In the genomic region with DNA sequence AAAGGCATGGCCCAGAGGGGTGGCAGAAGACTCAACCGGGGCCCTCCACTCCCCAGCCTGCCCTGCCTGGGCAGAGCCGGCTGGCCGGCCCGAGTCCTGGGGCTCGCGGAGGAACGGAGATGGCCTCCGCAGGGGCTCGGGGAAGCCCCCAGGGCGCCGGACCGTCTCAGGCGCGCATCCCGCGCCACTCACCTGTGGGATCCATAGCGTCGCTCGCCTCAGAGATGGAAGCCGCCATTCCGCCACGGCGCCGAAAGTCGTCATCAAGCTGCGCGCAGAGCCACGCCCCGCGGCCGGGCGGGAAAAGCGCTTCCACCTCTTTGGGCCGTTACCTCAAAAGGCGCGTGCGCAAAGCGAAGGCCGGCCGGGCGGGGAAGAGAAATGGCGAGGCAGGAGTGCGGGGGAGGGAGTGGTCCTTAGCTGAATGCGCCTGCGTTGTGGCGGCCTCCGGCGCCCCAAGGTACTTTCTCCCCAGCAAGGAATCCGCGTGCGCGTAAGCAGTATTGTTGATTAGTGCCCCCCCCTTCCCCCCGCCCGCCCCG, we compare ENCODE assay signal across 8 cellular contexts. TPM values are rescaled to one million over a fixed set of nuclear protein-coding genes. Genes with fewer than 3 reads are reported as not detected.
DNase-seq lines count a peak whose midpoint lies in the region; ATAC-seq and TF ChIP-seq lines count a peak whose summit lies in the region.

SMPD4 (minus strand) TSS at position 265 of the 542 bp plus-strand sequence. CDS start 5,010 bp downstream, outside the sequence.

- peak within 1 kb of the TSS; percentile 81 for H3K27ac ChIP-seq in CD8-positive, alpha-beta T cell (ENCODE audit: low read depth, low read length)
- H3K27ac ChIP-seq in effector memory CD4-positive, alpha-beta T cell (ENCODE audit: insufficient read depth, low read length, poor library complexity, severe bottlenecking), result peak within 1 kb of the TSS; percentile 86

- ATAC-seq in CD8-positive, alpha-beta T cell, result peak; percentile 78

- H3K4me3 ChIP-seq in CD8-positive, alpha-beta T cell (ENCODE audit: low read depth, low read length), result peak within 1 kb of the TSS; percentile 63
- peak within 1 kb of the TSS; percentile 93 for H3K4me3 ChIP-seq in effector memory CD4-positive, alpha-beta T cell (ENCODE audit: insufficient read depth, low read depth, low read length, poor library complexity, severe bottlenecking)

- POLR2A ChIA-PET in CD8-positive, alpha-beta T cell (lab: Charles Lee), result interaction anchor here (0.6 to 3.1 kb wide), 6 partner anchors 11 to 1311 kb away, joined by 3 to 49 read pairs (median 4); partner anchors contain the start of gene IMP4
- POLR2A ChIA-PET in activated CD8-positive, alpha-beta memory T cell treated with anti-CD3 and anti-CD28 coated beads for 36 hours (lab: Charles Lee), result interaction anchor here (2.4 kb wide), 1 partner anchor 161 kb away, joined by 16 read pairs; the partner anchor contains the start of gene IMP4

- H3K27ac Mint-ChIP-seq in CD8-positive, alpha-beta T cell, result peak within 1 kb of the TSS; percentile 95

- no peak for TF ChIP-seq CTCF in CD8-positive, alpha-beta T cell (IDR thresholded peaks at IDR 0.05)
- TF ChIP-seq CTCF in GM20000 (IDR thresholded peaks at IDR 0.05; ENCODE audit: extremely low read depth, missing control alignments), result no peak

- peak within 1 kb of the TSS; percentile 92 for H3K4me3 Mint-ChIP-seq in CD8-positive, alpha-beta T cell

- no peaks in the 10 kb centered on the region for H3K36me3 ChIP-seq in CD8-positive, alpha-beta T cell (ENCODE audit: insufficient read depth, low read length)
- no peaks in the 10 kb centered on the region for H3K36me3 ChIP-seq in effector memory CD4-positive, alpha-beta T cell (ENCODE audit: control insufficient read depth, insufficient read depth, low read length)

- intact Hi-C loops in CD8-positive, alpha-beta T cell (cut with DNase I, micrococcal nuclease), result loop anchor here (1.0 to 5.0 kb wide), 6 partner anchors 161 to 926 kb away; partner anchors contain the start of genes GPR148 (in 2 of the 2), IMP4 (in 2 of the 2), FAM168B (in 1 of the 2) and PLEKHB2 (in 1 of the 2)

- no peaks in the 10 kb centered on the region for H3K27me3 ChIP-seq in CD8-positive, alpha-beta T cell (ENCODE audit: insufficient read depth, low read length)
- no peaks in the 10 kb centered on the region for H3K27me3 ChIP-seq in effector memory CD4-positive, alpha-beta T cell (replicated peaks; ENCODE audit: control insufficient read depth, insufficient read depth, low read length, poor library complexity, severe bottlenecking)

- H3K36me3 Mint-ChIP-seq in CD8-positive, alpha-beta T cell, result peaks cover 6% of the 10 kb centered on the region

- H3K9me3 ChIP-seq in CD8-positive, alpha-beta T cell (ENCODE audit: low read length), result no peaks in the 10 kb centered on the region
- no peaks in the 10 kb centered on the region for H3K9me3 ChIP-seq in effector memory CD4-positive, alpha-beta T cell (ENCODE audit: control insufficient read depth, low read length)

- peaks cover 22% of the 10 kb centered on the region for H3K4me1 ChIP-seq in CD8-positive, alpha-beta T cell (ENCODE audit: insufficient read depth, low read length)
- peaks cover 14% of the 10 kb centered on the region for H3K4me1 ChIP-seq in effector memory CD4-positive, alpha-beta T cell (ENCODE audit: control insufficient read depth, insufficient read depth, low read length, poor library complexity, severe bottlenecking)

- no peaks in the 10 kb centered on the region for H3K9me3 Mint-ChIP-seq in CD8-positive, alpha-beta T cell

- no peaks in the 10 kb centered on the region for H3K27me3 Mint-ChIP-seq in CD8-positive, alpha-beta T cell (ENCODE audit: low read depth)

- DNase-seq in CD8-positive, alpha-beta T cell, result peak; percentile 96 to 99 (median 98)
- DNase-seq in GM20000 (ENCODE audit: low spot score) (peak; percentile 93), HT-29 (ENCODE audit: low spot score) (peak; percentile 93), NOMO-1 (lab: John Stamatoyannopoulos, UW; ENCODE audit: unreplicated experiment in 2 of 2) (peak; percentile 83 to 87), medulla oblongata (ENCODE audit: extremely low spot score) (peak; percentile 97)
- peak; percentile 97 to 98 (median 97) for DNase-seq in effector memory CD4-positive, alpha-beta T cell
- peak; percentile 98 for DNase-seq in stimulated activated CD8-positive, alpha-beta memory T cell treated with anti-CD3 and anti-CD28 coated beads, Interleukin-12 subunit alpha, Interleukin-12 subunit beta, amount 100 ng/mL, for 1 hour (ENCODE audit: low read depth)

- peaks cover 27% of the 10 kb centered on the region for H3K4me1 Mint-ChIP-seq in CD8-positive, alpha-beta T cell (ENCODE audit: low read depth)

- CTCF ChIA-PET in CD8-positive, alpha-beta T cell (lab: Charles Lee), result interaction anchor here (1.4 to 3.4 kb wide), 3 partner anchors 149 to 160 kb away, joined by 4 to 21 read pairs (median 7); partner anchors contain the start of gene IMP4
- CTCF ChIA-PET in activated CD8-positive, alpha-beta memory T cell treated with anti-CD3 and anti-CD28 coated beads for 36 hours (lab: Charles Lee), result interaction anchor here (0.8 to 2.1 kb wide), 5 partner anchors 37 to 163 kb away, joined by 3 to 16 read pairs (median 3); partner anchors contain the start of gene IMP4

RNA-seq across cellular contexts. Expression of gene SMPD4, which starts in this region (rescaled TPM):
- total RNA-seq in CD8-positive, alpha-beta T cell, result 100 to 1,000 TPM; 108 to 114 TPM
- 71.3 and 76.3 TPM in 2 replicates for total RNA-seq in HT-29 (2014; rRNA removed; shearing (Covaris generic))
- total RNA-seq in activated CD8-positive, alpha-beta memory T cell treated with anti-CD3 and anti-CD28 coated beads for 36 hours, result 100 to 1,000 TPM; 105 to 107 TPM

Comparison
In these comparisons a context has a peak if more than half of its experiments do, and no peak if none do; other contexts are left out.
1. Peak in every context shown above with its lines: DNase-seq, ATAC-seq, H3K4me3 ChIP-seq and H3K27ac ChIP-seq.